8 cellular contexts compared by ENCODE assay signal in genomic region chr6:7108964-7109836, GRCh38. TPM values are rescaled to one million over a fixed set of nuclear protein-coding genes. Genes with fewer than 3 reads are reported as not detected.
DNase-seq lines count a peak whose midpoint lies in the region; ATAC-seq and TF ChIP-seq lines count a peak whose summit lies in the region.

No MANE protein-coding gene starts in this region.

- H3K4me3 ChIP-seq in esophagus (ENCODE audit: low read depth in 1 of 2, low read length in 2 of 2) (peak overlapping the region; percentile 72 to 95), muscle layer of duodenum (ENCODE audit: low read depth in 1 of 2, low read length in 2 of 2) (peak overlapping the region; percentile 93 to 97), thymus (ENCODE audit: low read length) (peak overlapping the region; percentile 82)

- H3K36me3 ChIP-seq in esophagus (ENCODE audit: control insufficient read depth in 2 of 2, insufficient read depth in 2 of 2, low read length in 1 of 2), result no peaks in the 10 kb centered on the region
- peaks cover 0 to 3% of the 10 kb centered on the region in 2 donors for H3K36me3 ChIP-seq in muscle layer of duodenum (ENCODE audit: control insufficient read depth in 1 of 2, insufficient read depth in 2 of 2, low read length in 2 of 2)
- no peaks in the 10 kb centered on the region for H3K36me3 ChIP-seq in thymus (ENCODE audit: control insufficient read depth, insufficient read depth)

- TF ChIP-seq POLR2A in GM18505 (IDR thresholded peaks at IDR 0.05; ENCODE audit: borderline replicate concordance, extremely low read depth, insufficient read depth, insufficient read length), result no peak

- DNase-seq in A172 (ENCODE audit: low spot score) (peak; percentile 49), NCI-H82 treated with DMSO at 0.1 percent for 48 hours (lab: John Stamatoyannopoulos, UW; ENCODE audit: unreplicated experiment) (peak; percentile 15), activated T-cell treated with anti-CD3 and anti-CD28 coated beads for 4 hours (peak; percentile 22)

- H3K27me3 ChIP-seq in esophagus (ENCODE audit: control insufficient read depth in 1 of 2, insufficient read depth in 2 of 2, low read length in 2 of 2) (no peaks in the 10 kb centered on the region), muscle layer of duodenum (ENCODE audit: low read depth, low read length) (no peaks in the 10 kb centered on the region), thymus (ENCODE audit: control insufficient read depth, insufficient read depth) (no peaks in the 10 kb centered on the region)

- peak; percentile 23 for ATAC-seq in GM19324 (IDR thresholded peaks at IDR 0.05; ENCODE audit: low FRiP score, unreplicated experiment)
- no peak for ATAC-seq in GM18505 (IDR thresholded peaks at IDR 0.05; ENCODE audit: unreplicated experiment)

- peaks cover 0 to 2% of the 10 kb centered on the region in 2 donors for H3K4me1 ChIP-seq in esophagus (ENCODE audit: control insufficient read depth in 2 of 2, insufficient read depth in 2 of 2, low read length in 1 of 2)
- H3K4me1 ChIP-seq in muscle layer of duodenum (ENCODE audit: control insufficient read depth in 1 of 2, insufficient read depth in 2 of 2, low read length in 2 of 2), result peaks cover 0 to 33% of the 10 kb centered on the region in 2 donors
- H3K4me1 ChIP-seq in thymus (ENCODE audit: control insufficient read depth, insufficient read depth, low read length), result peaks cover 12% of the 10 kb centered on the region

- WGBS in esophagus, 2 donors, result 0 to 1% methylated on average over 40 to 86 of the region's 86 CpGs
- under 1% methylated on average over 86 of the region's 86 CpGs for WGBS in thymus

- H3K27ac ChIP-seq in esophagus (ENCODE audit: low read depth in 2 of 2, low read length in 1 of 2) (peak overlapping the region; percentile 96 to 98), muscle layer of duodenum (ENCODE audit: low read length) (peak overlapping the region; percentile 75), thymus (ENCODE audit: low read depth) (peak overlapping the region; percentile 92)

- H3K9me3 ChIP-seq in esophagus (ENCODE audit: control insufficient read depth in 2 of 2, insufficient read depth in 1 of 2, low read depth in 1 of 2, low read length in 1 of 2), result no peaks in the 10 kb centered on the region
- no peaks in the 10 kb centered on the region for H3K9me3 ChIP-seq in muscle layer of duodenum (ENCODE audit: control insufficient read depth in 1 of 2, low read length in 2 of 2)
- H3K9me3 ChIP-seq in thymus (ENCODE audit: control insufficient read depth), result no peaks in the 10 kb centered on the region

RNA-seq across cellular contexts. Expression of gene RREB1, which starts 1.4 kb away (rescaled TPM):
- total RNA-seq in A172 (2014; rRNA removed; shearing (Covaris generic)), result 5.1 and 7.3 TPM in 2 replicates
- polyA plus RNA-seq in esophagus (10 to 100 TPM; 13.0 to 19.7 TPM), thymus (9.2 TPM)
